Comparison of ENCODE assay signal across 25 cellular contexts in genomic region chr4:22031423-22031822, GRCh38.
"Had no signal": no experiment of that assay in that cellular context is flagged by ENCODE, and none has a peak within 500 bp of the region (broad histone marks: within the 10 kb centered on the region; RNA-seq: fewer than 3 reads in every experiment).

No MANE protein-coding gene starts in this region.

- H3K4me1 Mint-ChIP-seq: mesothelial cell of epicardium; nephron; stimulated activated effector memory CD8-positive, alpha-beta T cell treated with anti-CD3 and anti-CD28 coated beads, Interleukin-12 subunit alpha, Interleukin-12 subunit beta, amount 100 ng/mL, for 72 hours had no signal

- H3K9me3 ChIP-seq: colonic mucosa, left lung, prostate gland, sigmoid colon, testis, tibial artery had no signal

- H2AFZ ChIP-seq: neural progenitor cell had no signal

- H3K4me2 ChIP-seq: neural progenitor cell had no signal

- H3K36me3 ChIP-seq: colonic mucosa, esophagus muscularis mucosa, heart right ventricle, left lung, neural progenitor cell, prostate gland, right atrium auricular region, sigmoid colon, stomach, tibial artery had no signal

- H3K4me1 ChIP-seq: colonic mucosa, esophagus muscularis mucosa, heart right ventricle, left lung, prostate gland, right atrium auricular region, sigmoid colon, stomach, testis, tibial artery had no signal

- H3K27ac Mint-ChIP-seq: dendritic cell treated with granulocyte-macrophage colony-stimulating factor and Interleukin-4, amounts not matched to agents 40 ng/mL and 50 ng/mL, for 4 days; mesothelial cell of epicardium; naive thymus-derived CD4-positive, alpha-beta T cell; nephron; neural progenitor cell; stimulated activated effector memory CD8-positive, alpha-beta T cell treated with anti-CD3 and anti-CD28 coated beads, Interleukin-12 subunit alpha, Interleukin-12 subunit beta, amount 100 ng/mL, for 72 hours; type B pancreatic cell had no signal

- H3K27ac ChIP-seq: colonic mucosa, esophagus muscularis mucosa, heart right ventricle, left lung, neural progenitor cell, prostate gland, right atrium auricular region, sigmoid colon, stomach, testis, tibial artery had no signal

- H3K9ac ChIP-seq: neural progenitor cell had no signal

- H3K27me3 ChIP-seq: colonic mucosa, esophagus muscularis mucosa, heart right ventricle, left lung, neural progenitor cell, right atrium auricular region, sigmoid colon, stomach, testis, tibial artery had no signal

- DNase-seq: colonic mucosa; effector memory CD4-positive, alpha-beta T cell; foreskin melanocyte; glutamatergic neuron; heart right ventricle; hippocampal formation; left lung; mesenchymal stem cell; naive thymus-derived CD4-positive, alpha-beta T cell; sigmoid colon; stimulated activated CD4-positive, alpha-beta T cell treated with anti-CD3 and anti-CD28 coated beads, Interleukin-2, amount 100 ng/mL, for 24 hours; stimulated activated CD4-positive, alpha-beta T cell treated with anti-CD3 and anti-CD28 coated beads, Interleukin-4, amount 100 ng/mL, for 24 hours; stimulated activated naive CD4-positive, alpha-beta T cell treated with Interleukin-2 at 50 U/mL for 16 hours; stomach; testis; tibial artery had no signal

- ATAC-seq: heart right ventricle; left lung; naive thymus-derived CD4-positive, alpha-beta T cell; stimulated activated effector memory CD8-positive, alpha-beta T cell treated with anti-CD3 and anti-CD28 coated beads, Interleukin-12 subunit alpha, Interleukin-12 subunit beta, amount 100 ng/mL, for 72 hours had no signal

- H3K4me3 ChIP-seq: colonic mucosa, esophagus muscularis mucosa, heart right ventricle, left lung, neural progenitor cell, prostate gland, right atrium auricular region, sigmoid colon, stomach, testis, tibial artery had no signal

- H3K9me3 Mint-ChIP-seq: nephron, neural progenitor cell, type B pancreatic cell had no signal

- H3K4me3 Mint-ChIP-seq: dendritic cell treated with granulocyte-macrophage colony-stimulating factor and Interleukin-4, amounts not matched to agents 40 ng/mL and 50 ng/mL, for 4 days; mesothelial cell of epicardium; naive thymus-derived CD4-positive, alpha-beta T cell; nephron; neural progenitor cell; stimulated activated effector memory CD8-positive, alpha-beta T cell treated with anti-CD3 and anti-CD28 coated beads, Interleukin-12 subunit alpha, Interleukin-12 subunit beta, amount 100 ng/mL, for 72 hours; type B pancreatic cell had no signal

- H3K36me3 Mint-ChIP-seq: mesothelial cell of epicardium; neural progenitor cell; stimulated activated effector memory CD8-positive, alpha-beta T cell treated with anti-CD3 and anti-CD28 coated beads, Interleukin-12 subunit alpha, Interleukin-12 subunit beta, amount 100 ng/mL, for 72 hours; type B pancreatic cell had no signal

- H3K27me3 Mint-ChIP-seq: dendritic cell treated with granulocyte-macrophage colony-stimulating factor and Interleukin-4, amounts not matched to agents 40 ng/mL and 50 ng/mL, for 4 days; naive thymus-derived CD4-positive, alpha-beta T cell; type B pancreatic cell had no signal
